14 cellular contexts compared by ENCODE assay signal in the genomic region with DNA sequence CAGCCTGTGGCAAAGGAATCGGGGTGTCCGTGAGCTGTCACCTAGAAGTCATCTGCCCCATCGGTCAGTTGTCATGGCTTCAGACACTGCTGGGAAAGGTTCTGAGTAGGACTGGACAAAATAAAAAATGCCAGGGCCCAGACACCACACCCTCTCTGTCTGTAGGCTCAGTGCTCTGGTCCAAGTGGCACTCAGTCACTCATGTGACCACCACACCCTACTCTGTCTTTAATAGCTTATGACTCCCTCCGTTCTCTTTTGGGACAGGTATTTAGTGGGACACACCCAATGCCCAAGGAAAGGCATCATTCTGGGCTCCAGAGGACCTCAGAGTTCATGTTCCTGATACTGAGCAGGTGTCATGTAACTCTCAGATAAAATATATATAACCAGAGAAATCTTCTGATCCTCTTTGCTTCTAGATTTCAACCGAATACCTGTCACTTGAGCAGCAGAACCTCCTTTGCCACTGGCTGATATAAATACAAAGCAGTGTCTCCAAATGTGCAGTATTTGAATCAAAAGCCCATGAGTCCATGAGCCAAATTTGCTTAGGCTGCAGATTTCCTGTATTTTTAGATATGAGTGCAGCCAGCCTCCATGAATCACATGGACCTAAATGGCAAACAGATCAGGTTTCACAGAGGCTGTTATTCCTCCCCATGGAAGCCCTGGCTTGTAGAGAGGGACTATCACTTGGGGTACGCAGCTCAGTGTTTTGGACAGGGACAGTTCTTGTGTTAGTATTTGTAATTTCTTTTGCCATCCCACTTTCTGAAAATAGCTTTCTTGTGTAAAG.
DNase-seq lines count a peak whose midpoint lies in the region; ATAC-seq, FAIRE-seq and TF ChIP-seq lines count a peak whose summit lies in the region.
"Had no signal": no experiment of that assay in that cellular context is flagged by ENCODE, and none has a peak within 500 bp of the region (broad histone marks: within the 10 kb centered on the region; RNA-seq: fewer than 3 reads in every experiment).

No MANE protein-coding gene starts in this region.

- H3K36me3 ChIP-seq in Karpas-422 (ENCODE audit: insufficient read depth, low read length): no peaks in the 10 kb centered on the region
- H3K36me3 ChIP-seq in ascending aorta: peaks cover 11 to 12% of the 10 kb centered on the region in 2 donors

- TF ChIP-seq POLR2A in A549 (IDR thresholded peaks at IDR 0.05; ENCODE audit: low read length): no peak

- TF ChIP-seq RAD21 in A549 (conservative IDR thresholded peaks at IDR 0.05 in 1 of 2, IDR thresholded peaks at IDR 0.05 in 1 of 2): no peak

- H3K4me3 ChIP-seq in A549 (no peak overlapping the region), Karpas-422 (ENCODE audit: low read length) (peak overlapping the region; percentile 38), ascending aorta (no peak overlapping the region), right cardiac atrium (ENCODE audit: low read length) (no peak overlapping the region)
- H3K4me3 ChIP-seq: spleen had no signal

- CTCF ChIA-PET in A549 (lab: Yijun Ruan, JAX): interaction anchor here (1.6 kb wide), 1 partner anchor 10 kb away, joined by 4 read pairs; no protein-coding TSS in a partner anchor

- H3K4me2 ChIP-seq in A549 (no peak overlapping the region), Karpas-422 (ENCODE audit: low read depth, low read length, poor library complexity, severe bottlenecking) (peak overlapping the region; percentile 57)

- no peaks in the 10 kb centered on the region for H3K79me2 ChIP-seq in Karpas-422 (ENCODE audit: low read length)

- H3K9me2 ChIP-seq in Karpas-422 (replicated peaks; ENCODE audit: insufficient read depth, low read length): no peaks in the 10 kb centered on the region

- no peak for TF ChIP-seq CTCF in A549 (IDR thresholded peaks at IDR 0.05)
- TF ChIP-seq CTCF in ascending aorta (IDR thresholded peaks at IDR 0.05): no peak

- H2AFZ ChIP-seq in Karpas-422 (ENCODE audit: low read length): no peak overlapping the region

- no peak for TF ChIP-seq EP300 in A549 (IDR thresholded peaks at IDR 0.05)

- H3K9me3 ChIP-seq in A549: no peaks in the 10 kb centered on the region
- no peaks in the 10 kb centered on the region for H3K9me3 ChIP-seq in Karpas-422 (ENCODE audit: low read length)
- no peaks in the 10 kb centered on the region for H3K9me3 ChIP-seq in ascending aorta
- no peaks in the 10 kb centered on the region for H3K9me3 ChIP-seq in right cardiac atrium (ENCODE audit: control insufficient read depth, low read length)
- H3K9me3 ChIP-seq: spleen had no signal

- 86% methylated on average over 6 of the region's 6 CpGs for WGBS in A549 (ENCODE audit: missing lambda C conversion rate)
- WGBS in right cardiac atrium: 53% methylated on average over 6 of the region's 6 CpGs

- peak overlapping the region; percentile 71 for H3K9ac ChIP-seq in Karpas-422 (ENCODE audit: low read length)

- ATAC-seq in A549 (no peak), right cardiac atrium (peak; percentile 73 to 77), HG02852 (IDR thresholded peaks at IDR 0.05; ENCODE audit: unreplicated experiment) (no peak)
- ATAC-seq: activated CD8-positive, alpha-beta memory T cell treated with anti-CD3 and anti-CD28 coated beads, Interleukin-2, amount 10 ng/mL, durations not matched to agents 7 days and 5 days; naive thymus-derived CD4-positive, alpha-beta T cell had no signal

- FAIRE-seq in A549 (lab: Jason Lieb, UNC): no peak
- FAIRE-seq: GM18507, urothelium cell line had no signal

- H3K4me1 ChIP-seq in A549: peaks cover 6% of the 10 kb centered on the region; the same call in 1 of the 3 replicates
- H3K4me1 ChIP-seq in Karpas-422 (ENCODE audit: low read length): peaks cover 81% of the 10 kb centered on the region
- H3K4me1 ChIP-seq in ascending aorta: no peaks in the 10 kb centered on the region
- peaks cover 5% of the 10 kb centered on the region for H3K4me1 ChIP-seq in right cardiac atrium (ENCODE audit: control insufficient read depth, insufficient read depth, low read length)

- H3K27me3 ChIP-seq in Karpas-422 (ENCODE audit: low read length): no peaks in the 10 kb centered on the region
- H3K27me3 ChIP-seq in ascending aorta: no peaks in the 10 kb centered on the region
- H3K27me3 ChIP-seq in right cardiac atrium (ENCODE audit: control insufficient read depth, insufficient read depth): no peaks in the 10 kb centered on the region
- H3K27me3 ChIP-seq: spleen had no signal

- DNase-seq in A549 (ENCODE audit: low read depth in 1 of 2, low spot score in 1 of 2): no peak
- DNase-seq in Karpas-422: peak; percentile 96
- no peak for DNase-seq in ascending aorta (ENCODE audit: low spot score in 2 of 2)
- DNase-seq in right cardiac atrium: no peak
- no peak for DNase-seq in stimulated activated naive CD4-positive, alpha-beta T cell treated with Interleukin-2 at 50 U/mL for 16 hours (lab: John Stamatoyannopoulos, UW)
- no peak for DNase-seq in activated CD4-positive, CD25-positive, alpha-beta regulatory T cell (lab: John Stamatoyannopoulos, UW)
- no peak for DNase-seq in AG08396 (ENCODE audit: low spot score)
- DNase-seq: activated CD8-positive, alpha-beta memory T cell treated with anti-CD3 and anti-CD28 coated beads, Interleukin-2, amount 10 ng/mL, durations not matched to agents 7 days and 5 days; naive thymus-derived CD4-positive, alpha-beta T cell; OCI-M1; spleen had no signal

- POLR2A ChIA-PET in A549 (lab: Yijun Ruan, JAX): no interaction called here

- H3K27ac ChIP-seq in A549 (no peak overlapping the region), Karpas-422 (ENCODE audit: low read length) (peak overlapping the region; percentile 95), ascending aorta (peak overlapping the region; percentile 3 to 8), right cardiac atrium (ENCODE audit: low read length) (peak overlapping the region; percentile 57)
- H3K27ac ChIP-seq: spleen had no signal

- intact Hi-C loops in ascending aorta (cut with DNase I): no loop called here
- intact Hi-C loops in right cardiac atrium (cut with DNase I): no loop called here

- no peaks in the 10 kb centered on the region for H4K20me1 ChIP-seq in Karpas-422 (ENCODE audit: insufficient read depth, low read depth, low read length)

TF ChIP-seq in A549, 52 proteins besides CTCF, POLR2A, EP300 and RAD21:
- TF ChIP-seq FOSL2 (IDR thresholded peaks at IDR 0.05) (no peak), FOSL2 (CRISPR knock-in tag; IDR thresholded peaks at IDR 0.05) (no peak), REST (IDR thresholded peaks at IDR 0.05) (no peak), NPAS2 (CRISPR knock-in tag; IDR thresholded peaks at IDR 0.05; ENCODE audit: borderline replicate concordance) (no peak), MAFK (IDR thresholded peaks at IDR 0.05; ENCODE audit: partially characterized antibody) (peak; percentile 94)

Comparison
In these comparisons a context has a peak if more than half of its experiments do, and no peak if none do; other contexts are left out.
1. ATAC-seq: peak in right cardiac atrium (2 of 2); none in A549 (0 of 2) and HG02852 (single experiment).
2. H3K27ac ChIP-seq: peak in Karpas-422 (single experiment), ascending aorta (2 of 2) and right cardiac atrium (single experiment); none in A549 (0 of 2).